ENCODE assay signal across 8 cellular contexts in the genomic region with DNA sequence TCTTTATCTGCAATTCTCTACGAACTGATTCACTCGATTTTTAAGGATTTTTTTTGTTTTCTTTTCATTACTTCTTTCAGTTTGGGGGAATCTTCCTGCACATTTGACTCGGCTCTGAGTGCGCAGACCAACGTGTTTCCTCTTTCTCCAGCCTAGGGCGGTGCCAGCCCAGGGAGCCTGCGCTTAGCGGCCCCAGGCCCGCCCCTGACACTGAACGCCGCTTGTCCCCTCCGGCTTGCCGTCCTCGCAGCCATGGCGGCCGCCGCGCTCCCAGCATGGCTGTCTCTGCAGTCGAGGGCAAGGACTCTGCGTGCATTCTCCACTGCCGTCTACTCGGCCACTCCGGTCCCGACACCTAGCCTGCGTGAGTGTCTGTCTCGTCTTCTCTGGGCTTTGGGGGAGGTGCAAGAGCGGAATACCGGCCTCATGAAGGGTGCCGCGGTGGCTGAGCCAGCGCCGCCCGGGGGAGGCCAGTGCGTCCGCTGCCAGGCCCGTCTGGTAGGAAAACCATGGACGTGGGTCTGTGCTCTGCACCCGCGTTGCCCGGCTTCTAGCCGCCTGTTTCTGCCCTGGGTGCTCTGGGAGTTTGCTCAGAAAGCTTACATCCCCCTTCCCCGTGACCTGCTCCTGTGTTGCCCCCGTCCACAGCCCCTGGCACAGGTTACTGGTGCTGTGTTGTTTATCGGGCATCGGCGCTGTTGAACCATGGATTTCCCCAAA. TPM values are rescaled to one million over a fixed set of nuclear protein-coding genes. Genes with fewer than 3 reads are reported as not detected.
A peak's percentile ranks its signal among the peaks of the same experiment; 100 is the strongest.
DNase-seq lines count a peak whose midpoint lies in the region; ATAC-seq, FAIRE-seq and TF ChIP-seq lines count a peak whose summit lies in the region.

A gene (plus strand): TSS at position 241 of the 720 bp plus-strand sequence. CDS start 12 bp downstream, at position 253.

- H3K36me3 ChIP-seq in adrenal gland (replicated peaks in 1 of 2): peaks cover 0 to 9% of the 10 kb centered on the region in 2 donors
- peaks cover 0 to 20% (median 0%) of the 10 kb centered on the region in 9 donors for H3K36me3 ChIP-seq in heart right ventricle
- H3K36me3 ChIP-seq in upper lobe of right lung: peaks cover 8% of the 10 kb centered on the region

- peak; percentile 95 for ATAC-seq in HG02763 (IDR thresholded peaks at IDR 0.05; ENCODE audit: unreplicated experiment)
- peak; percentile 97 to 99 (median 98) for ATAC-seq in heart right ventricle
- ATAC-seq in upper lobe of right lung: peak; percentile 99

- H3K27ac ChIP-seq in adrenal gland (peak within 1 kb of the TSS; percentile 40 to 88 (median 84)), heart right ventricle (peak within 1 kb of the TSS; percentile 36 to 90 (median 82)), upper lobe of right lung (peak within 1 kb of the TSS; percentile 92)

- H3K9me3 ChIP-seq in adrenal gland (replicated peaks in 1 of 3) (no peaks in the 10 kb centered on the region), heart right ventricle (no peaks in the 10 kb centered on the region), upper lobe of right lung (no peaks in the 10 kb centered on the region)

- FAIRE-seq in GM12892 (lab: Jason Lieb, UNC): peak; percentile 92

- peaks cover 18% of the 10 kb centered on the region for H3K4me1 Mint-ChIP-seq in progenitor cell of endocrine pancreas (ENCODE audit: low read depth)

- DNase-seq in GM12892 (ENCODE audit: insufficient read length): peak; percentile 62
- peak; percentile 86 to 95 (median 94) for DNase-seq in NCI-H1417 (lab: John Stamatoyannopoulos, UW)
- DNase-seq in T-helper 1 cell: peak; percentile 79 to 91 (median 86)
- peak; percentile 91 to 94 (median 92) for DNase-seq in adrenal gland
- DNase-seq in heart right ventricle: peak; percentile 92 to 93
- DNase-seq in progenitor cell of endocrine pancreas (ENCODE audit: low spot score, unreplicated experiment): peak; percentile 90
- DNase-seq in upper lobe of right lung: peak; percentile 96

- no peak for TF ChIP-seq CTCF in adrenal gland (IDR thresholded peaks at IDR 0.05)
- peak in 1 of 9 donors; percentile 6 for TF ChIP-seq CTCF in heart right ventricle (IDR thresholded peaks at IDR 0.05)
- no peak for TF ChIP-seq CTCF in progenitor cell of endocrine pancreas (IDR thresholded peaks at IDR 0.05; ENCODE audit: unreplicated experiment)
- no peak for TF ChIP-seq CTCF in upper lobe of right lung (IDR thresholded peaks at IDR 0.05)

- H3K4me3 ChIP-seq in adrenal gland (peak within 1 kb of the TSS; percentile 38 to 96 (median 72)), heart right ventricle (peak within 1 kb of the TSS; percentile 62 to 98 (median 87)), upper lobe of right lung (peak within 1 kb of the TSS; percentile 96)

- peaks cover 9% of the 10 kb centered on the region for H3K36me3 Mint-ChIP-seq in progenitor cell of endocrine pancreas (ENCODE audit: insufficient read depth)

- TF ChIP-seq POLR2A in GM12892 (IDR thresholded peaks at IDR 0.05; ENCODE audit: low read depth, low read length): peak; percentile 97
- peak in 1 of 2 donors; percentile 82 for TF ChIP-seq POLR2A in adrenal gland (IDR thresholded peaks at IDR 0.05)

- WGBS in adrenal gland, 4 donors: 0 to 1% (median 0%) methylated on average over 21 to 46 of the region's 46 CpGs
- WGBS in heart right ventricle, 2 donors: 0% methylated on average over 46 of the region's 46 CpGs

- no peaks in the 10 kb centered on the region for H3K9me3 Mint-ChIP-seq in progenitor cell of endocrine pancreas (ENCODE audit: low read depth)

- H3K27me3 Mint-ChIP-seq in progenitor cell of endocrine pancreas: peaks cover 11% of the 10 kb centered on the region

- peaks cover 12 to 16% of the 10 kb centered on the region in 2 donors for H3K4me1 ChIP-seq in adrenal gland (replicated peaks in 1 of 2)
- peaks cover 0 to 26% (median 17%) of the 10 kb centered on the region in 9 donors for H3K4me1 ChIP-seq in heart right ventricle
- H3K4me1 ChIP-seq in upper lobe of right lung: peaks cover 17% of the 10 kb centered on the region

- H3K27me3 ChIP-seq in adrenal gland (no peaks in the 10 kb centered on the region), heart right ventricle (no peaks in the 10 kb centered on the region), upper lobe of right lung (no peaks in the 10 kb centered on the region)

- peak within 1 kb of the TSS; percentile 98 for H3K27ac Mint-ChIP-seq in progenitor cell of endocrine pancreas

- H3K4me3 Mint-ChIP-seq in progenitor cell of endocrine pancreas (ENCODE audit: low read depth): peak within 1 kb of the TSS; percentile 95

- intact Hi-C loops in adrenal gland (cut with DNase I): no loop called here
- intact Hi-C loops in heart right ventricle (cut with DNase I): no loop called here
- intact Hi-C loops in upper lobe of right lung (cut with DNase I): no loop called here

RNA-seq across cellular contexts. Expression of the gene that starts here (rescaled TPM):
- polyA plus RNA-seq in GM12892 (2012; ENCODE audit: missing spikeins): 58.3 TPM
- 10 to 100 TPM; 39.5 to 81.3 (median 58.9) TPM for total RNA-seq in adrenal gland
- polyA plus RNA-seq in adrenal gland: 100 to 1,000 TPM in 1 of 3 donors, 10 to 100 TPM in 2; 21.0 to 137 (median 22.0) TPM
- total RNA-seq in heart right ventricle: 10 to 100 TPM; 48.7 to 75.3 (median 65.3) TPM
- 10 to 100 TPM; 27.3 to 49.0 TPM for polyA plus RNA-seq in heart right ventricle
- total RNA-seq in progenitor cell of endocrine pancreas: 63.1 and 63.3 TPM in 2 replicates
- total RNA-seq in upper lobe of right lung: 31.3 TPM

Comparison
In these comparisons a context has a peak if more than half of its experiments do, and no peak if none do; other contexts are left out.
1. Peak in every context shown above with its lines: DNase-seq, ATAC-seq, H3K4me3 ChIP-seq and H3K27ac ChIP-seq.